Comparison of ENCODE assay signal across 8 cellular contexts in genomic region chr9:136950656-136951030, GRCh38. TPM values are rescaled to one million over a fixed set of nuclear protein-coding genes. Genes with fewer than 3 reads are reported as not detected.
A peak's percentile ranks its signal among the peaks of the same experiment; 100 is the strongest.
DNase-seq lines count a peak whose midpoint lies in the region; ATAC-seq and TF ChIP-seq lines count a peak whose summit lies in the region.

No MANE protein-coding gene starts in this region.

- H3K4me3 ChIP-seq in SK-N-MC (peak overlapping the region; percentile 94), fibroblast of villous mesenchyme (ENCODE audit: low read depth, low read length) (peak overlapping the region; percentile 66)

- H3K36me3 Mint-ChIP-seq in progenitor cell of endocrine pancreas (ENCODE audit: insufficient read depth): no peaks in the 10 kb centered on the region

- no peaks in the 10 kb centered on the region for H3K36me3 ChIP-seq in SK-N-MC (ENCODE audit: insufficient read depth, low read length)

- peaks cover 2% of the 10 kb centered on the region for H3K4me1 Mint-ChIP-seq in progenitor cell of endocrine pancreas (ENCODE audit: low read depth)

- H3K9ac ChIP-seq in SK-N-MC (ENCODE audit: insufficient read length): peak overlapping the region; percentile 81

- TF ChIP-seq CTCF in fibroblast of villous mesenchyme (IDR thresholded peaks at IDR 0.05; ENCODE audit: insufficient read depth, low read depth, low read length): no peak
- TF ChIP-seq CTCF in progenitor cell of endocrine pancreas (IDR thresholded peaks at IDR 0.05; ENCODE audit: unreplicated experiment): no peak

- peak overlapping the region; percentile 97 for H3K27ac Mint-ChIP-seq in progenitor cell of endocrine pancreas

- DNase-seq in ELR (ENCODE audit: low read depth) (peak; percentile 23), SK-N-MC (ENCODE audit: low read depth, low spot score) (no peak), fibroblast of villous mesenchyme (ENCODE audit: low read depth) (no peak), progenitor cell of endocrine pancreas (ENCODE audit: low spot score, unreplicated experiment) (no peak), OCI-M1 (lab: John Stamatoyannopoulos, UW) (no peak), putamen (ENCODE audit: low spot score) (no peak)
- no peak for DNase-seq in stimulated activated naive CD4-positive, alpha-beta T cell treated with Interleukin-2 at 50 U/mL for 16 hours (lab: John Stamatoyannopoulos, UW)

- H3K27me3 Mint-ChIP-seq in progenitor cell of endocrine pancreas: no peaks in the 10 kb centered on the region

- H3K27ac ChIP-seq in SK-N-MC: peak overlapping the region; percentile 81

- peak overlapping the region; percentile 76 for H3K4me3 Mint-ChIP-seq in progenitor cell of endocrine pancreas (ENCODE audit: low read depth)

- no peaks in the 10 kb centered on the region for H3K9me3 ChIP-seq in SK-N-MC (ENCODE audit: low read depth, low read length)

- no peaks in the 10 kb centered on the region for H3K9me3 Mint-ChIP-seq in progenitor cell of endocrine pancreas (ENCODE audit: low read depth)

- no peak for ATAC-seq in GM19463 (IDR thresholded peaks at IDR 0.05; ENCODE audit: unreplicated experiment)

RNA-seq across cellular contexts. Expression of gene LCN12, which starts 1.4 kb away (rescaled TPM):
- total RNA-seq in fibroblast of villous mesenchyme (0.86 TPM in 1 of 2 replicates, not detected in the other), progenitor cell of endocrine pancreas (14.7 and 16.2 TPM in 2 replicates)

RNA-seq across cellular contexts. Expression of gene C8G, which starts 5.6 kb away (rescaled TPM):
- total RNA-seq in fibroblast of villous mesenchyme: 0.86 TPM in 1 of 2 replicates, not detected in the other
- 1.1 and 2.8 TPM in 2 replicates for total RNA-seq in progenitor cell of endocrine pancreas

RNA-seq across cellular contexts. Expression of gene FBXW5, which starts 6.1 kb away (rescaled TPM):
- total RNA-seq in fibroblast of villous mesenchyme (104 and 115 TPM in 2 replicates), progenitor cell of endocrine pancreas (77.3 and 77.7 TPM in 2 replicates)

RNA-seq across cellular contexts. Expression of gene PTGDS, which starts 26.7 kb away (rescaled TPM):
- 10.8 and 21.9 TPM in 2 replicates for total RNA-seq in fibroblast of villous mesenchyme
- total RNA-seq in progenitor cell of endocrine pancreas: not detected in 2 replicates

RNA-seq across cellular contexts. Expression of gene LCNL1, which starts 32.1 kb away (rescaled TPM):
- total RNA-seq in fibroblast of villous mesenchyme (3.2 and 3.5 TPM in 2 replicates), progenitor cell of endocrine pancreas (not detected in 2 replicates)
